Comparison of ENCODE assay signal across 1 cellular context in the genomic region with DNA sequence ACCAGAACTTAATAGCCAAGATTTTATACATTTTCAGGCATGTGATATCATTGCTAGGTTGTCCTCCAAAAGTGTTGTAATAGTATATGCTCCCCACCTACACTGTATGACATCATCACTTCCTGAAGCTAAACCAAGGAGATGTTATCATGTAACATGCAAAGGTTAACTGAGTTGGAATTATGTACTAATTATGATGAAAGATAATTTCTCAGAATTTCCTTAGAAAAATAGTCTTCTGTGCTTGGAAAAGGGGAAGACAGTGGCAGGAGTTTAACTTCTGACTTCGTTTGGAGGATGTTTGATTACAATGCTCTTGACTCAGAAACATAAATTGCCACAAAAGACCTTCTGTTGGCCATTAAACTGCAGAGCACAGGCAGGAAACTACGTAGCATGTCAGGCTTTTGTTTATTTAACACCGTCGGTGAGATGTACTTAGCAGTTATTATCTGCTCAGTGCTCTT.
TF ChIP-seq lines count a peak whose summit lies in the region.

No MANE protein-coding gene starts in this region.

TF ChIP-seq in IMR-90, 13 proteins besides CTCF, POLR2A, EP300 and RAD21 (continued from another document):
- TF ChIP-seq, protein P1, sequence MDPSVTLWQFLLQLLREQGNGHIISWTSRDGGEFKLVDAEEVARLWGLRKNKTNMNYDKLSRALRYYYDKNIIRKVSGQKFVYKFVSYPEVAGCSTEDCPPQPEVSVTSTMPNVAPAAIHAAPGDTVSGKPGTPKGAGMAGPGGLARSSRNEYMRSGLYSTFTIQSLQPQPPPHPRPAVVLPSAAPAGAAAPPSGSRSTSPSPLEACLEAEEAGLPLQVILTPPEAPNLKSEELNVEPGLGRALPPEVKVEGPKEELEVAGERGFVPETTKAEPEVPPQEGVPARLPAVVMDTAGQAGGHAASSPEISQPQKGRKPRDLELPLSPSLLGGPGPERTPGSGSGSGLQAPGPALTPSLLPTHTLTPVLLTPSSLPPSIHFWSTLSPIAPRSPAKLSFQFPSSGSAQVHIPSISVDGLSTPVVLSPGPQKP (IDR thresholded peaks at IDR 0.05; ENCODE audit: borderline replicate concordance, low read depth, low read length) = no peak
- TF ChIP-seq BHLHE40 (IDR thresholded peaks at IDR 0.05; ENCODE audit: low read depth, low read length) (0 out of 2 replicates have a peak, but pooled peaks have one; percentile 3), MAFK (IDR thresholded peaks at IDR 0.05; ENCODE audit: low read depth, low read length) (no peak), RCOR1 (IDR thresholded peaks at IDR 0.05; ENCODE audit: insufficient replicate concordance, low read length) (no peak)
